In genomic region chr17:14428640-14429029, GRCh38 we compare ENCODE assay signal across 11 cellular contexts.
DNase-seq lines count a peak whose midpoint lies in the region; ATAC-seq, FAIRE-seq and TF ChIP-seq lines count a peak whose summit lies in the region.
"Had no signal": no experiment of that assay in that cellular context is flagged by ENCODE, and none has a peak within 500 bp of the region (broad histone marks: within the 10 kb centered on the region; RNA-seq: fewer than 3 reads in every experiment).

No MANE protein-coding gene starts in this region.

- no peak overlapping the region for H3K4me3 Mint-ChIP-seq in endodermal cell

- no peaks in the 10 kb centered on the region for H4K20me1 ChIP-seq in OCI-LY7 (ENCODE audit: insufficient read depth, low read length)

- peak; percentile 53 for TF ChIP-seq CTCF in OCI-LY7 (conservative IDR thresholded peaks at IDR 0.05; ENCODE audit: low read length)
- peak; percentile 31 for TF ChIP-seq CTCF in endodermal cell (conservative IDR thresholded peaks at IDR 0.05)

- H3K27ac ChIP-seq in OCI-LY7 (ENCODE audit: low read depth, low read length, poor library complexity, severe bottlenecking) = peak overlapping the region; percentile 98
- H3K27ac ChIP-seq in endodermal cell (ENCODE audit: low read depth, low read length) = no peak overlapping the region

- no peak for TF ChIP-seq POLR2A in GM12892 (IDR thresholded peaks at IDR 0.05; ENCODE audit: low read depth, low read length)

- intact Hi-C loops in OCI-LY7 (cut with micrococcal nuclease; ENCODE audit: unreplicated experiment) = loop anchor here (2.0 to 10.0 kb wide), 4 partner anchors 70 to 356 kb away; no protein-coding TSS in a partner anchor

- FAIRE-seq in GM12892 (lab: Jason Lieb, UNC) = peak; percentile 67

- 86 to 88% methylated on average over 1 to 2 of the region's 2 CpGs for WGBS in endodermal cell (ENCODE audit: insufficient coverage in 1 of 2, insufficient read length in 1 of 2), 2 experiments

- no peaks in the 10 kb centered on the region for H3K9me2 ChIP-seq in OCI-LY7 (ENCODE audit: insufficient read depth, low read length)

- no peaks in the 10 kb centered on the region for H3K9me3 Mint-ChIP-seq in endodermal cell

- H3K9me3 ChIP-seq in OCI-LY7 (ENCODE audit: low read length) (peaks cover 3% of the 10 kb centered on the region; the same call in 1 of the 2 replicates), endodermal cell (ENCODE audit: control insufficient read depth, low read length) (no peaks in the 10 kb centered on the region)
- H3K9me3 ChIP-seq: transverse colon had no signal

- H3K27ac Mint-ChIP-seq in endodermal cell = no peak overlapping the region

- TSS peak; percentile 90 for BruUV-seq in OCI-LY7 (replicated peaks; lab: Mats Ljungman, UMichigan)

- no peaks in the 10 kb centered on the region for H3K27me3 ChIP-seq in endodermal cell (ENCODE audit: control insufficient read depth, insufficient read depth, low read length, poor library complexity, severe bottlenecking)
- H3K27me3 ChIP-seq: transverse colon had no signal

- H2AFZ ChIP-seq in OCI-LY7 (ENCODE audit: low read length) = peak overlapping the region; percentile 86; the same call in 1 of the 2 replicates

- H3K4me1 Mint-ChIP-seq in endodermal cell = peaks cover 10% of the 10 kb centered on the region

- H3K36me3 Mint-ChIP-seq in endodermal cell (ENCODE audit: low read depth) = no peaks in the 10 kb centered on the region

- no peaks in the 10 kb centered on the region for H3K36me3 ChIP-seq in OCI-LY7 (ENCODE audit: insufficient read depth, low read length)
- no peaks in the 10 kb centered on the region for H3K36me3 ChIP-seq in endodermal cell (ENCODE audit: control insufficient read depth, insufficient read depth, low read length)
- H3K36me3 ChIP-seq: transverse colon had no signal

- ATAC-seq in GM21825 (IDR thresholded peaks at IDR 0.05; ENCODE audit: unreplicated experiment) (peak; percentile 51), GM19463 (IDR thresholded peaks at IDR 0.05; ENCODE audit: unreplicated experiment) (no peak)

- CTCF ChIA-PET in OCI-LY7 (lab: Charles Lee; ENCODE audit: unreplicated experiment) = interaction anchor here (1.4 kb wide), 1 partner anchor 68 kb away, joined by 3 read pairs; no protein-coding TSS in a partner anchor

- no peak overlapping the region for H3K9ac ChIP-seq in endodermal cell (ENCODE audit: extremely low read depth, low read length, poor library complexity, severe bottlenecking)

- POLR2A ChIA-PET in OCI-LY7 (lab: Charles Lee) = interaction anchor here (0.6 to 2.0 kb wide), 10 partner anchors 11 to 681 kb away, joined by 3 to 6 read pairs (median 3); no protein-coding TSS in a partner anchor

- H3K4me2 ChIP-seq in OCI-LY7 (ENCODE audit: low read length) = peak overlapping the region; percentile 85

- DNase-seq in GM12892 (ENCODE audit: insufficient read length) (no peak), OCI-LY7 (ENCODE audit: low spot score) (peak; percentile 84), endodermal cell (no peak), GM19240 (ENCODE audit: insufficient read length, low spot score) (no peak), NCI-H2171 (lab: John Stamatoyannopoulos, UW) (no peak), NCI-H2196 (lab: John Stamatoyannopoulos, UW; ENCODE audit: unreplicated experiment) (no peak)
- DNase-seq: DMS53, left cardiac atrium had no signal

- H3K4me1 ChIP-seq in OCI-LY7 (ENCODE audit: insufficient read depth, low read length, poor library complexity, severe bottlenecking) (peaks cover 46% of the 10 kb centered on the region), endodermal cell (ENCODE audit: control insufficient read depth, insufficient read depth, low read length) (no peaks in the 10 kb centered on the region)
- H3K4me1 ChIP-seq: transverse colon had no signal

- H3K79me2 ChIP-seq in OCI-LY7 (ENCODE audit: insufficient read depth, low read depth, low read length) = no peaks in the 10 kb centered on the region

- peak overlapping the region; percentile 56 for H3K4me3 ChIP-seq in OCI-LY7 (ENCODE audit: low read depth, low read length, poor library complexity, severe bottlenecking)
- H3K4me3 ChIP-seq in endodermal cell (ENCODE audit: low read length) = no peak overlapping the region
- H3K4me3 ChIP-seq: transverse colon had no signal

- H3K27me3 Mint-ChIP-seq in endodermal cell (ENCODE audit: insufficient read depth) = no peaks in the 10 kb centered on the region
